ENCODE assay signal across 8 cellular contexts in genomic region chr16:66605177-66605999, GRCh38. TPM values are rescaled to one million over a fixed set of nuclear protein-coding genes. Genes with fewer than 3 reads are reported as not detected.
DNase-seq lines count a peak whose midpoint lies in the region; ATAC-seq and TF ChIP-seq lines count a peak whose summit lies in the region.

No MANE protein-coding gene starts in this region.

- DNase-seq in WERI-Rb-1, result peak; percentile 48
- peak in 2 of 3 experiments; percentile 10 to 19 for DNase-seq in effector memory CD8-positive, alpha-beta T cell
- peak; percentile 34 to 64 for DNase-seq in mesothelial cell of epicardium (ENCODE audit: low spot score in 2 of 2, unreplicated experiment in 2 of 2)
- DNase-seq in suprapubic skin (ENCODE audit: low spot score in 2 of 2), result peak; percentile 85 to 87
- DNase-seq in putamen (ENCODE audit: low spot score), result no peak

- H3K9me3 ChIP-seq in WERI-Rb-1 (ENCODE audit: severe bottlenecking) (peaks cover 4% of the 10 kb centered on the region), suprapubic skin (no peaks in the 10 kb centered on the region)

- H3K27ac Mint-ChIP-seq in effector memory CD8-positive, alpha-beta T cell, result peak overlapping the region; percentile 80 to 89
- H3K27ac Mint-ChIP-seq in mesothelial cell of epicardium, result no peak overlapping the region

- WGBS in suprapubic skin, result 37% methylated on average over 4 of the region's 62 CpGs

- H3K4me1 Mint-ChIP-seq in effector memory CD8-positive, alpha-beta T cell (ENCODE audit: low read depth in 2 of 2), result peaks cover 31 to 42% of the 10 kb centered on the region in 2 donors
- peaks cover 33% of the 10 kb centered on the region for H3K4me1 Mint-ChIP-seq in mesothelial cell of epicardium

- H3K4me1 ChIP-seq in suprapubic skin, result peaks cover 33% of the 10 kb centered on the region

- H3K36me3 ChIP-seq in WERI-Rb-1, result peaks cover 25% of the 10 kb centered on the region
- H3K36me3 ChIP-seq in suprapubic skin, result peaks cover 15% of the 10 kb centered on the region

- TF ChIP-seq EP300 in suprapubic skin (IDR thresholded peaks at IDR 0.05), result no peak

- H3K27ac ChIP-seq in WERI-Rb-1 (peak overlapping the region; percentile 86), suprapubic skin (peak overlapping the region; percentile 81)

- peaks cover 37% of the 10 kb centered on the region for H3K36me3 Mint-ChIP-seq in effector memory CD8-positive, alpha-beta T cell (ENCODE audit: insufficient read depth)
- H3K36me3 Mint-ChIP-seq in mesothelial cell of epicardium, result peaks cover 7% of the 10 kb centered on the region

- H3K4me3 ChIP-seq in WERI-Rb-1 (ENCODE audit: low read depth, low read length), result peak overlapping the region; percentile 74
- peak overlapping the region; percentile 69 for H3K4me3 ChIP-seq in suprapubic skin

- H3K9me3 Mint-ChIP-seq in effector memory CD8-positive, alpha-beta T cell, result no peaks in the 10 kb centered on the region
- no peaks in the 10 kb centered on the region for H3K9me3 Mint-ChIP-seq in mesothelial cell of epicardium

- peak overlapping the region; percentile 88 for H3K4me3 Mint-ChIP-seq in effector memory CD8-positive, alpha-beta T cell
- H3K4me3 Mint-ChIP-seq in mesothelial cell of epicardium, result peak overlapping the region; percentile 67

- no peaks in the 10 kb centered on the region for H3K27me3 Mint-ChIP-seq in effector memory CD8-positive, alpha-beta T cell
- no peaks in the 10 kb centered on the region for H3K27me3 Mint-ChIP-seq in mesothelial cell of epicardium (ENCODE audit: low read depth)

- TF ChIP-seq CTCF in WERI-Rb-1 (IDR thresholded peaks at IDR 0.05; ENCODE audit: low read depth, low read length) (no peak), mesothelial cell of epicardium (IDR thresholded peaks at IDR 0.05; ENCODE audit: unreplicated experiment) (no peak), suprapubic skin (IDR thresholded peaks at IDR 0.05) (no peak)

- H3K27me3 ChIP-seq in WERI-Rb-1 (ENCODE audit: insufficient read depth, low read depth, severe bottlenecking) (no peaks in the 10 kb centered on the region), suprapubic skin (no peaks in the 10 kb centered on the region)

- ATAC-seq in GM18502 (IDR thresholded peaks at IDR 0.05; ENCODE audit: poor library complexity, unreplicated experiment) (peak; percentile 12), HG03135 (IDR thresholded peaks at IDR 0.05; ENCODE audit: unreplicated experiment) (peak; percentile 9), GM21367 (IDR thresholded peaks at IDR 0.05; ENCODE audit: unreplicated experiment) (no peak)
- ATAC-seq in effector memory CD8-positive, alpha-beta T cell (replicated peaks), result peak; percentile 8

- no peak for TF ChIP-seq POLR2A in suprapubic skin (IDR thresholded peaks at IDR 0.05)

RNA-seq across cellular contexts. Expression of gene CMTM3, which starts 0.9 kb away (rescaled TPM):
- total RNA-seq in mesothelial cell of epicardium (56.9 to 60.7 TPM (median 59.3 TPM) in 3 replicates), suprapubic skin (10 to 100 TPM in 2 of 4 donors, 1 to 10 TPM in 2; 6.5 to 15.5 (median 9.2) TPM)

RNA-seq across cellular contexts. Expression of gene CMTM2, which starts 26.1 kb away (rescaled TPM):
- 0.25 to 0.58 TPM (median 0.51 TPM) in 3 replicates for total RNA-seq in mesothelial cell of epicardium
- total RNA-seq in suprapubic skin, result not detected

RNA-seq across cellular contexts. Expression of gene CMTM1, which starts 39.1 kb away (rescaled TPM):
- total RNA-seq in mesothelial cell of epicardium, result 10.0 to 10.3 TPM (median 10.2 TPM) in 3 replicates
- 1 to 10 TPM in 3 of 4 donors, under 1 TPM in 1; 0.97 to 1.6 (median 1.5) TPM for total RNA-seq in suprapubic skin

RNA-seq across cellular contexts. Expression of gene CKLF, which starts 53.0 kb away (rescaled TPM):
- 28.9 to 33.2 TPM (median 31.1 TPM) in 3 replicates for total RNA-seq in mesothelial cell of epicardium
- total RNA-seq in suprapubic skin, result 10 to 100 TPM; 15.4 to 33.7 (median 21.4) TPM

RNA-seq across cellular contexts. Expression of gene TK2, which starts 55.5 kb away (rescaled TPM):
- total RNA-seq in mesothelial cell of epicardium (24.9 to 28.8 TPM (median 28.5 TPM) in 3 replicates), suprapubic skin (10 to 100 TPM; 13.6 to 27.0 (median 19.7) TPM)
